Comparison of ENCODE assay signal across 2 cellular contexts in the genomic region with DNA sequence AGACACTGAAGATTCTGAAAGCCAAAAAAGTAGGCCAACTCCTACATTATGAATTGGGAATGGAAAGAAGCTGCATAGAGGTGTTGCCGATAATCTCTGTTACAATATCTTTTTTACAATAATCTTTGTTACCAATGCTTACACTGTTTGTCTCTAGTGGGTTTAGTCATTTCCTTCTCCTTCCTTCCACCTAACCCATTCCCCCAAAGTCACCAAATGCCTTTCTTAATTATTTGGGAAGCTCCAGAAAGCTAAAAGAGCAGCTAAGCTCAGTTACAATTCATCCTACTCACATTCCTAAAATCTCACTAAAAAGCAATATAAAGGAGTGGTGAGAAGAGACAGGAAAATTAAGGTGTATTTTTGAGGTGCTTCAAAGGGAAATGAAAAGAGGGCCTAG.
TF ChIP-seq lines count a peak whose summit lies in the region.

No MANE protein-coding gene starts in this region.

TF ChIP-seq in GM23338, 12 proteins besides CTCF, POLR2A, EP300 and RAD21 (continued from another document and continues in another):
- TF ChIP-seq, protein P1, sequence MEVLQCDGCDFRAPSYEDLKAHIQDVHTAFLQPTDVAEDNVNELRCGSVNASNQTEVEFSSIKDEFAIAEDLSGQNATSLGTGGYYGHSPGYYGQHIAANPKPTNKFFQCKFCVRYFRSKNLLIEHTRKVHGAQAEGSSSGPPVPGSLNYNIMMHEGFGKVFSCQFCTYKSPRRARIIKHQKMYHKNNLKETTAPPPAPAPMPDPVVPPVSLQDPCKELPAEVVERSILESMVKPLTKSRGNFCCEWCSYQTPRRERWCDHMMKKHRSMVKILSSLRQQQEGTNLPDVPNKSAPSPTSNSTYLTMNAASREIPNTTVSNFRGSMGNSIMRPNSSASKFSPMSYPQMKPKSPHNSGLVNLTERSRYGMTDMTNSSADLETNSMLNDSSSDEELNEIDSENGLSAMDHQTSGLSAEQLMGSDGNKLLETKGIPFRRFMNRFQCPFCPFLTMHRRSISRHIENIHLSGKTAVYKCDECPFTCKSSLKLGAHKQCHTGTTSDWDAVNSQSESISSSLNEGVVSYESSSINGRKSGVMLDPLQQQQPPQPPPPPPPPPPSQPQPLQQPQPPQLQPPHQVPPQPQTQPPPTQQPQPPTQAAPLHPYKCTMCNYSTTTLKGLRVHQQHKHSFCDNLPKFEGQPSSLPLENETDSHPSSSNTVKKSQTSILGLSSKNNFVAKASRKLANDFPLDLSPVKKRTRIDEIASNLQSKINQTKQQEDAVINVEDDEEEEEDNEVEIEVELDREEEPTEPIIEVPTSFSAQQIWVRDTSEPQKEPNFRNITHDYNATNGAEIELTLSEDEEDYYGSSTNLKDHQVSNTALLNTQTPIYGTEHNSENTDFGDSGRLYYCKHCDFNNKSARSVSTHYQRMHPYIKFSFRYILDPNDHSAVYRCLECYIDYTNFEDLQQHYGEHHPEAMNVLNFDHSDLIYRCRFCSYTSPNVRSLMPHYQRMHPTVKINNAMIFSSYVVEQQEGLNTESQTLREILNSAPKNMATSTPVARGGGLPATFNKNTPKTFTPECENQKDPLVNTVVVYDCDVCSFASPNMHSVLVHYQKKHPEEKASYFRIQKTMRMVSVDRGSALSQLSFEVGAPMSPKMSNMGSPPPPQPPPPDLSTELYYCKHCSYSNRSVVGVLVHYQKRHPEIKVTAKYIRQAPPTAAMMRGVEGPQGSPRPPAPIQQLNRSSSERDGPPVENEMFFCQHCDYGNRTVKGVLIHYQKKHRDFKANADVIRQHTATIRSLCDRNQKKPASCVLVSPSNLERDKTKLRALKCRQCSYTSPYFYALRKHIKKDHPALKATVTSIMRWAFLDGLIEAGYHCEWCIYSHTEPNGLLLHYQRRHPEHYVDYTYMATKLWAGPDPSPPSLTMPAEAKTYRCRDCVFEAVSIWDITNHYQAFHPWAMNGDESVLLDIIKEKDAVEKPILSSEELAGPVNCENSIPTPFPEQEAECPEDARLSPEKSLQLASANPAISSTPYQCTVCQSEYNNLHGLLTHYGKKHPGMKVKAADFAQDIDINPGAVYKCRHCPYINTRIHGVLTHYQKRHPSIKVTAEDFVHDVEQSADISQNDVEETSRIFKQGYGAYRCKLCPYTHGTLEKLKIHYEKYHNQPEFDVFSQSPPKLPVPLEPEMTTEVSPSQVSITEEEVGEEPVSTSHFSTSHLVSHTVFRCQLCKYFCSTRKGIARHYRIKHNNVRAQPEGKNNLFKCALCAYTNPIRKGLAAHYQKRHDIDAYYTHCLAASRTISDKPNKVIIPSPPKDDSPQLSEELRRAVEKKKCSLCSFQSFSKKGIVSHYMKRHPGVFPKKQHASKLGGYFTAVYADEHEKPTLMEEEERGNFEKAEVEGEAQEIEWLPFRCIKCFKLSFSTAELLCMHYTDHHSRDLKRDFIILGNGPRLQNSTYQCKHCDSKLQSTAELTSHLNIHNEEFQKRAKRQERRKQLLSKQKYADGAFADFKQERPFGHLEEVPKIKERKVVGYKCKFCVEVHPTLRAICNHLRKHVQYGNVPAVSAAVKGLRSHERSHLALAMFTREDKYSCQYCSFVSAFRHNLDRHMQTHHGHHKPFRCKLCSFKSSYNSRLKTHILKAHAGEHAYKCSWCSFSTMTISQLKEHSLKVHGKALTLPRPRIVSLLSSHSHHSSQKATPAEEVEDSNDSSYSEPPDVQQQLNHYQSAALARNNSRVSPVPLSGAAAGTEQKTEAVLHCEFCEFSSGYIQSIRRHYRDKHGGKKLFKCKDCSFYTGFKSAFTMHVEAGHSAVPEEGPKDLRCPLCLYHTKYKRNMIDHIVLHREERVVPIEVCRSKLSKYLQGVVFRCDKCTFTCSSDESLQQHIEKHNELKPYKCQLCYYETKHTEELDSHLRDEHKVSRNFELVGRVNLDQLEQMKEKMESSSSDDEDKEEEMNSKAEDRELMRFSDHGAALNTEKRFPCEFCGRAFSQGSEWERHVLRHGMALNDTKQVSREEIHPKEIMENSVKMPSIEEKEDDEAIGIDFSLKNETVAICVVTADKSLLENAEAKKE (CRISPR knock-in tag; IDR thresholded peaks at IDR 0.05) = no peak
- TF ChIP-seq, protein P2, sequence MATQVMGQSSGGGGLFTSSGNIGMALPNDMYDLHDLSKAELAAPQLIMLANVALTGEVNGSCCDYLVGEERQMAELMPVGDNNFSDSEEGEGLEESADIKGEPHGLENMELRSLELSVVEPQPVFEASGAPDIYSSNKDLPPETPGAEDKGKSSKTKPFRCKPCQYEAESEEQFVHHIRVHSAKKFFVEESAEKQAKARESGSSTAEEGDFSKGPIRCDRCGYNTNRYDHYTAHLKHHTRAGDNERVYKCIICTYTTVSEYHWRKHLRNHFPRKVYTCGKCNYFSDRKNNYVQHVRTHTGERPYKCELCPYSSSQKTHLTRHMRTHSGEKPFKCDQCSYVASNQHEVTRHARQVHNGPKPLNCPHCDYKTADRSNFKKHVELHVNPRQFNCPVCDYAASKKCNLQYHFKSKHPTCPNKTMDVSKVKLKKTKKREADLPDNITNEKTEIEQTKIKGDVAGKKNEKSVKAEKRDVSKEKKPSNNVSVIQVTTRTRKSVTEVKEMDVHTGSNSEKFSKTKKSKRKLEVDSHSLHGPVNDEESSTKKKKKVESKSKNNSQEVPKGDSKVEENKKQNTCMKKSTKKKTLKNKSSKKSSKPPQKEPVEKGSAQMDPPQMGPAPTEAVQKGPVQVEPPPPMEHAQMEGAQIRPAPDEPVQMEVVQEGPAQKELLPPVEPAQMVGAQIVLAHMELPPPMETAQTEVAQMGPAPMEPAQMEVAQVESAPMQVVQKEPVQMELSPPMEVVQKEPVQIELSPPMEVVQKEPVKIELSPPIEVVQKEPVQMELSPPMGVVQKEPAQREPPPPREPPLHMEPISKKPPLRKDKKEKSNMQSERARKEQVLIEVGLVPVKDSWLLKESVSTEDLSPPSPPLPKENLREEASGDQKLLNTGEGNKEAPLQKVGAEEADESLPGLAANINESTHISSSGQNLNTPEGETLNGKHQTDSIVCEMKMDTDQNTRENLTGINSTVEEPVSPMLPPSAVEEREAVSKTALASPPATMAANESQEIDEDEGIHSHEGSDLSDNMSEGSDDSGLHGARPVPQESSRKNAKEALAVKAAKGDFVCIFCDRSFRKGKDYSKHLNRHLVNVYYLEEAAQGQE (IDR thresholded peaks at IDR 0.05; ENCODE audit: unreplicated experiment) = no peak
- TF ChIP-seq JUNB (IDR thresholded peaks at IDR 0.05; ENCODE audit: unreplicated experiment) (no peak), ZNF331 (CRISPR knock-in tag; IDR thresholded peaks at IDR 0.05; ENCODE audit: low read depth) (no peak), CREB1 (CRISPR knock-in tag; IDR thresholded peaks at IDR 0.05; ENCODE audit: low read depth) (no peak), STAT1 (IDR thresholded peaks at IDR 0.05; ENCODE audit: unreplicated experiment) (no peak), EZH2phosphoT487 (IDR thresholded peaks at IDR 0.05; ENCODE audit: unreplicated experiment) (no peak), EZH2 (IDR thresholded peaks at IDR 0.05; ENCODE audit: low read depth, unreplicated experiment) (no peak), POLR2AphosphoS5 (IDR thresholded peaks at IDR 0.05; ENCODE audit: low read depth) (no peak)
- TF ChIP-seq, protein P3, sequence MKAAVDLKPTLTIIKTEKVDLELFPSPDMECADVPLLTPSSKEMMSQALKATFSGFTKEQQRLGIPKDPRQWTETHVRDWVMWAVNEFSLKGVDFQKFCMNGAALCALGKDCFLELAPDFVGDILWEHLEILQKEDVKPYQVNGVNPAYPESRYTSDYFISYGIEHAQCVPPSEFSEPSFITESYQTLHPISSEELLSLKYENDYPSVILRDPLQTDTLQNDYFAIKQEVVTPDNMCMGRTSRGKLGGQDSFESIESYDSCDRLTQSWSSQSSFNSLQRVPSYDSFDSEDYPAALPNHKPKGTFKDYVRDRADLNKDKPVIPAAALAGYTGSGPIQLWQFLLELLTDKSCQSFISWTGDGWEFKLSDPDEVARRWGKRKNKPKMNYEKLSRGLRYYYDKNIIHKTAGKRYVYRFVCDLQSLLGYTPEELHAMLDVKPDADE (IDR thresholded peaks at IDR 0.05) = no peak

TF ChIP-seq in WTC11, 78 proteins besides CTCF, POLR2A, EP300 and RAD21 (continued from another document):
- TF ChIP-seq, protein P4, sequence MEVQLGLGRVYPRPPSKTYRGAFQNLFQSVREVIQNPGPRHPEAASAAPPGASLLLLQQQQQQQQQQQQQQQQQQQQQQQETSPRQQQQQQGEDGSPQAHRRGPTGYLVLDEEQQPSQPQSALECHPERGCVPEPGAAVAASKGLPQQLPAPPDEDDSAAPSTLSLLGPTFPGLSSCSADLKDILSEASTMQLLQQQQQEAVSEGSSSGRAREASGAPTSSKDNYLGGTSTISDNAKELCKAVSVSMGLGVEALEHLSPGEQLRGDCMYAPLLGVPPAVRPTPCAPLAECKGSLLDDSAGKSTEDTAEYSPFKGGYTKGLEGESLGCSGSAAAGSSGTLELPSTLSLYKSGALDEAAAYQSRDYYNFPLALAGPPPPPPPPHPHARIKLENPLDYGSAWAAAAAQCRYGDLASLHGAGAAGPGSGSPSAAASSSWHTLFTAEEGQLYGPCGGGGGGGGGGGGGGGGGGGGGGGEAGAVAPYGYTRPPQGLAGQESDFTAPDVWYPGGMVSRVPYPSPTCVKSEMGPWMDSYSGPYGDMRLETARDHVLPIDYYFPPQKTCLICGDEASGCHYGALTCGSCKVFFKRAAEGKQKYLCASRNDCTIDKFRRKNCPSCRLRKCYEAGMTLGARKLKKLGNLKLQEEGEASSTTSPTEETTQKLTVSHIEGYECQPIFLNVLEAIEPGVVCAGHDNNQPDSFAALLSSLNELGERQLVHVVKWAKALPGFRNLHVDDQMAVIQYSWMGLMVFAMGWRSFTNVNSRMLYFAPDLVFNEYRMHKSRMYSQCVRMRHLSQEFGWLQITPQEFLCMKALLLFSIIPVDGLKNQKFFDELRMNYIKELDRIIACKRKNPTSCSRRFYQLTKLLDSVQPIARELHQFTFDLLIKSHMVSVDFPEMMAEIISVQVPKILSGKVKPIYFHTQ (CRISPR knock-in tag; IDR thresholded peaks at IDR 0.05) = no peak
- TF ChIP-seq ZNF317 (CRISPR knock-in tag; IDR thresholded peaks at IDR 0.05; ENCODE audit: borderline replicate concordance, low read depth) = no peak
- no peak for TF ChIP-seq CBFB (CRISPR knock-in tag; IDR thresholded peaks at IDR 0.05; ENCODE audit: low read depth)
- TF ChIP-seq HMGA2 (CRISPR knock-in tag; IDR thresholded peaks at IDR 0.05) = no peak
- TF ChIP-seq, protein P5, sequence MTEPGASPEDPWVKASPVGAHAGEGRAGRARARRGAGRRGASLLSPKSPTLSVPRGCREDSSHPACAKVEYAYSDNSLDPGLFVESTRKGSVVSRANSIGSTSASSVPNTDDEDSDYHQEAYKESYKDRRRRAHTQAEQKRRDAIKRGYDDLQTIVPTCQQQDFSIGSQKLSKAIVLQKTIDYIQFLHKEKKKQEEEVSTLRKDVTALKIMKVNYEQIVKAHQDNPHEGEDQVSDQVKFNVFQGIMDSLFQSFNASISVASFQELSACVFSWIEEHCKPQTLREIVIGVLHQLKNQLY (CRISPR knock-in tag; IDR thresholded peaks at IDR 0.05) = no peak
